In the genomic region with DNA sequence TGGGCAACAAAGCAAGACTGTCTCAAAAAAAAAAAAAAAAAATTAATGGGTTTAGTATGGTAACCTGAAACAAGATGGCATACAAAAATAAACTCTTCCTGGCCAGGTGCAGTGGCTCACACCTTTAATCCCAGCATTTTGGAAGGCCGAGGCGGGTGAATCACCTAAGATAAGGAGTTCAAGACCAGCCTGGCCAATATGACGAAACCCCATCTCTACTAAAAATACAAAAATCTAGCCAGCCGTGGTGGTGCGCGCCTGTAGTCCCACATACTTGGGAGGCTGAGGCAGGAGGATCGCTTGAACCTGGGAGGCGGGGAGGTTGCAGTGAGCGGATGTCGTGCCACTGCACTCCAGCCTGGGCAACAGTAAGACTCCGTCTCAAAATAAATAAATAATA, we compare ENCODE assay signal across 25 cellular contexts.
"Had no signal": no experiment of that assay in that cellular context is flagged by ENCODE, and none has a peak within 500 bp of the region (broad histone marks: within the 10 kb centered on the region; RNA-seq: fewer than 3 reads in every experiment).

No MANE protein-coding gene starts in this region.

- ATAC-seq: left colon; right cardiac atrium; stimulated activated effector memory CD8-positive, alpha-beta T cell treated with anti-CD3 and anti-CD28 coated beads, Interleukin-12 subunit alpha, Interleukin-12 subunit beta, amount 100 ng/mL, for 72 hours had no signal

- H3K4me3 ChIP-seq: left ventricle myocardium inferior, lung, pancreas, prostate gland, sigmoid colon, spleen, suprapubic skin, thoracic aorta, tibial artery, uterus had no signal

- H3K36me3 ChIP-seq: pancreas, prostate gland, sigmoid colon, thoracic aorta, uterus had no signal

- H3K4me1 ChIP-seq: pancreas, prostate gland, suprapubic skin, uterus had no signal

- H3K27ac ChIP-seq: left ventricle myocardium inferior, pancreas, prostate gland, sigmoid colon, spleen, suprapubic skin, tibial artery, uterus had no signal

- FAIRE-seq: islet of Langerhans, kidney, pancreas, small intestine had no signal

- H3K9me3 ChIP-seq: pancreas, prostate gland, sigmoid colon, suprapubic skin, thoracic aorta, tibial artery, uterus had no signal

- DNase-seq: hypothalamus; immature natural killer cell; kidney; left colon; left ventricle myocardium inferior; mesendoderm; naive B cell; nucleus accumbens; pancreas; posterior cingulate gyrus; retina; right cardiac atrium; sigmoid colon; small intestine; spleen; stimulated activated CD4-positive, alpha-beta T cell treated with anti-CD3 and anti-CD28 coated beads, Interleukin-4, amount 100 ng/mL, for 24 hours; stimulated activated naive CD4-positive, alpha-beta T cell; tibial artery; uterus had no signal

- H3K27me3 ChIP-seq: pancreas, sigmoid colon, spleen, suprapubic skin, tibial artery, uterus had no signal
